In genomic region chr19:21574607-21575006, GRCh38 we compare ENCODE assay signal across 1 cellular context.
TF ChIP-seq lines count a peak whose summit lies in the region.

No MANE protein-coding gene starts in this region.

TF ChIP-seq in HepG2, 621 proteins besides CTCF, POLR2A, EP300 and RAD21 (continued from another document):
- TF ChIP-seq ATF5 (CRISPR knock-in tag; IDR thresholded peaks at IDR 0.05; ENCODE audit: low read depth), result no peak
- no peak for TF ChIP-seq DZIP1 (CRISPR knock-in tag; IDR thresholded peaks at IDR 0.05)
- peak; percentile 93 for TF ChIP-seq ATF7 (IDR thresholded peaks at IDR 0.05)
- no peak for TF ChIP-seq ATF7 (CRISPR knock-in tag; IDR thresholded peaks at IDR 0.05)
- no peak for TF ChIP-seq CEBPZ (IDR thresholded peaks at IDR 0.05; ENCODE audit: low read length)
- TF ChIP-seq ZFY (CRISPR knock-in tag; IDR thresholded peaks at IDR 0.05), result no peak
